In the genomic region with DNA sequence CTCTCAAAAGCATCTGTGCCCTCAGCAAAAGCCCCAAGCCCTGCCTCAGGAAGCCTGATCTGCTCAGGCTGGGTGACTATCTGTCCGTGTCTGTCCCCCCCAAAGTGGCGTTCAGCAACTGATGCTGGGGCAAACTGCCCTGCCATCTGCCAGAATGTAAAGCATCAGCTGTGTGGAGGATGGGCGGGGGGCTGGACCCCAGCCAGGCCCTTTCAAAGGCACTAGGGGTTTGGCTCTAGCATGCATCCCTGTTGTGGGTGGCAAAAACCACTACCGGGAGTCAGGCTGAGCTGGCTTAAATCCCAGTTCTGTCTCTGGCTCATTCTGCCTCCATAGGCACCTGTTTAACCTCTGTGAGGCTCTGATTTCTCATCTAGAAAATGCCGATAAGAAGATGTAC, we compare ENCODE assay signal across 11 cellular contexts. TPM values are rescaled to one million over a fixed set of nuclear protein-coding genes. Genes with fewer than 3 reads are reported as not detected.
DNase-seq lines count a peak whose midpoint lies in the region; ATAC-seq and TF ChIP-seq lines count a peak whose summit lies in the region.
"Had no signal": no experiment of that assay in that cellular context is flagged by ENCODE, and none has a peak within 500 bp of the region (broad histone marks: within the 10 kb centered on the region; RNA-seq: fewer than 3 reads in every experiment).

No MANE protein-coding gene starts in this region.

- H3K9me3 Mint-ChIP-seq in stimulated activated naive CD8-positive, alpha-beta T cell treated with anti-CD3 and anti-CD28 coated beads, Interleukin-15, amount 100 ng/mL, for 72 hours, result no peaks in the 10 kb centered on the region
- no peaks in the 10 kb centered on the region for H3K9me3 Mint-ChIP-seq in glutamatergic neuron (ENCODE audit: unreplicated experiment)
- H3K9me3 Mint-ChIP-seq: CD8-positive, alpha-beta T cell had no signal

- no peak overlapping the region for H3K4me3 ChIP-seq in SJSA1

- ATAC-seq in stimulated activated naive CD8-positive, alpha-beta T cell treated with anti-CD3 and anti-CD28 coated beads, Interleukin-15, Interleukin-2, amounts not matched to agents 100 U/mL and 50 U/mL, for 24 hours, result no peak
- no peak for ATAC-seq in stimulated activated naive CD8-positive, alpha-beta T cell treated with anti-CD3 and anti-CD28 coated beads, Interleukin-15, amount 100 ng/mL, for 72 hours
- ATAC-seq in HG02623 (IDR thresholded peaks at IDR 0.05; ENCODE audit: unreplicated experiment) (no peak), GM21423 (IDR thresholded peaks at IDR 0.05; ENCODE audit: unreplicated experiment) (no peak), GM21786 (IDR thresholded peaks at IDR 0.05; ENCODE audit: unreplicated experiment) (no peak)
- ATAC-seq: CD8-positive, alpha-beta T cell had no signal

- no peaks in the 10 kb centered on the region for H3K36me3 Mint-ChIP-seq in glutamatergic neuron (ENCODE audit: unreplicated experiment)
- H3K36me3 Mint-ChIP-seq: CD8-positive, alpha-beta T cell had no signal

- DNase-seq in stimulated activated naive CD8-positive, alpha-beta T cell treated with anti-CD3 and anti-CD28 coated beads, Interleukin-15, Interleukin-2, amounts not matched to agents 100 U/mL and 50 U/mL, for 24 hours, result peak; percentile 1
- DNase-seq in stimulated activated naive CD8-positive, alpha-beta T cell treated with anti-CD3 and anti-CD28 coated beads, Interleukin-15, amount 100 ng/mL, for 72 hours, result no peak
- peak; percentile 85 to 93 for DNase-seq in SJSA1 (ENCODE audit: low read depth in 1 of 2, low spot score in 2 of 2)
- DNase-seq in glutamatergic neuron, result peak; percentile 25
- DNase-seq in DMS53 treated with DMSO at 0.1 percent for 48 hours (lab: John Stamatoyannopoulos, UW; ENCODE audit: unreplicated experiment), result no peak
- DNase-seq: HCEC 1CT had no signal

- H3K4me1 ChIP-seq in SJSA1 (replicated peaks), result peaks cover 79% of the 10 kb centered on the region

- no peak for TF ChIP-seq CTCF in glutamatergic neuron (IDR thresholded peaks at IDR 0.05; ENCODE audit: partially characterized antibody, unreplicated experiment)

- H3K9me3 ChIP-seq in SJSA1 (replicated peaks), result peaks cover 2% of the 10 kb centered on the region; the same call in 1 of the 2 replicates

- no peak overlapping the region for H3K27ac ChIP-seq in SJSA1

- H3K27me3 Mint-ChIP-seq in stimulated activated naive CD8-positive, alpha-beta T cell treated with anti-CD3 and anti-CD28 coated beads, Interleukin-15, amount 100 ng/mL, for 72 hours, result no peaks in the 10 kb centered on the region
- no peaks in the 10 kb centered on the region for H3K27me3 Mint-ChIP-seq in glutamatergic neuron (ENCODE audit: unreplicated experiment)

- H3K4me3 Mint-ChIP-seq in stimulated activated naive CD8-positive, alpha-beta T cell treated with anti-CD3 and anti-CD28 coated beads, Interleukin-15, amount 100 ng/mL, for 72 hours, result no peak overlapping the region
- H3K4me3 Mint-ChIP-seq in glutamatergic neuron (ENCODE audit: unreplicated experiment), result no peak overlapping the region
- H3K4me3 Mint-ChIP-seq: CD8-positive, alpha-beta T cell had no signal

- H3K27ac Mint-ChIP-seq in stimulated activated naive CD8-positive, alpha-beta T cell treated with anti-CD3 and anti-CD28 coated beads, Interleukin-15, amount 100 ng/mL, for 72 hours, result no peak overlapping the region
- no peak overlapping the region for H3K27ac Mint-ChIP-seq in glutamatergic neuron (ENCODE audit: unreplicated experiment)
- H3K27ac Mint-ChIP-seq: CD8-positive, alpha-beta T cell had no signal

- H3K4me1 Mint-ChIP-seq in stimulated activated naive CD8-positive, alpha-beta T cell treated with anti-CD3 and anti-CD28 coated beads, Interleukin-15, amount 100 ng/mL, for 72 hours, result no peaks in the 10 kb centered on the region
- peaks cover 3% of the 10 kb centered on the region for H3K4me1 Mint-ChIP-seq in glutamatergic neuron (ENCODE audit: low read depth, unreplicated experiment)

- no peaks in the 10 kb centered on the region for H3K36me3 ChIP-seq in SJSA1

- no peaks in the 10 kb centered on the region for H3K27me3 ChIP-seq in SJSA1 (replicated peaks)

RNA-seq across cellular contexts. Expression of gene GPRIN2, which starts 35.5 kb away (rescaled TPM):
- total RNA-seq in SJSA1 (2014; rRNA removed; shearing (Covaris generic)), result 0.42 and 1.3 TPM in 2 replicates
- total RNA-seq in glutamatergic neuron (ENCODE audit: unreplicated experiment), result 3.0 TPM
- total RNA-seq: CD8-positive, alpha-beta T cell; dermis microvascular lymphatic vessel endothelial cell had no signal

RNA-seq across cellular contexts. Expression of gene NPY4R, which starts 55.2 kb away (rescaled TPM):
- 0.06 and 0.71 TPM in 2 replicates for total RNA-seq in SJSA1 (2014; rRNA removed; shearing (Covaris generic))
- total RNA-seq in glutamatergic neuron (ENCODE audit: unreplicated experiment), result not detected
- total RNA-seq: CD8-positive, alpha-beta T cell; dermis microvascular lymphatic vessel endothelial cell had no signal

RNA-seq across cellular contexts. Expression of gene SYT15, which starts 58.0 kb away (rescaled TPM):
- 5.2 and 8.6 TPM in 2 replicates for total RNA-seq in SJSA1 (2014; rRNA removed; shearing (Covaris generic))
- total RNA-seq in glutamatergic neuron (ENCODE audit: unreplicated experiment), result 2.5 TPM

Comparison
In these comparisons a context has a peak if more than half of its experiments do, and no peak if none do; other contexts are left out.
1. DNase-seq: peak in stimulated activated naive CD8-positive, alpha-beta T cell treated with anti-CD3 and anti-CD28 coated beads, Interleukin-15, Interleukin-2, amounts not matched to agents 100 U/mL and 50 U/mL, for 24 hours (single experiment), SJSA1 (2 of 2) and glutamatergic neuron (single experiment); none in stimulated activated naive CD8-positive, alpha-beta T cell treated with anti-CD3 and anti-CD28 coated beads, Interleukin-15, amount 100 ng/mL, for 72 hours (0 of 2) and DMS53 treated with DMSO at 0.1 percent for 48 hours (single experiment).